11 cellular contexts compared by ENCODE assay signal in the genomic region with DNA sequence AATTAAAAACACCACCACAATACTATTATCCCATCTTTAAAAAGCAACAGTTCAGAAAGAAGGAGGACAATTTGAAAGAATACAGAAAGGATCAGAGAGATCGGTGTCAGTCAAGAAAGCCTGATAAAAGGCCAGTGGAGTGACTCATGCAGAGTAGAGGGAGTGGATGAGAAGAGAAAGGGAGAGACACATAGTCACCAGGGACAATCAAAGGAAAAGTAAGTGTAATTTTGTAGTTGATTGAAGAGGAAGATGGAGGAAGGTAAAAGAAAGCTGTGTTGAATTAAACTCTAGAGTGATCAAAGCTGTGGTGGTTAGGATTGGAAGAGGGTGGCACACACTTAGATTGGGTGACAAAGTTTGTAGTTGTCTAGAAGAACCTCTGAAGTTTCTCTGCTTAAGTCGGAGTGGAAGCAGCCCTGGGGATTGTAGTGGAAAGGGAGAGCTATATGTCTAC. TPM values are rescaled to one million over a fixed set of nuclear protein-coding genes. Genes with fewer than 3 reads are reported as not detected.
DNase-seq lines count a peak whose midpoint lies in the region; ATAC-seq, FAIRE-seq and TF ChIP-seq lines count a peak whose summit lies in the region.
"Had no signal": no experiment of that assay in that cellular context is flagged by ENCODE, and none has a peak within 500 bp of the region (broad histone marks: within the 10 kb centered on the region; RNA-seq: fewer than 3 reads in every experiment).

No MANE protein-coding gene starts in this region.

- dilution Hi-C loops in endothelial cell of umbilical vein (cut with MboI; ENCODE audit: extremely low pct_ligation_motif_present, low sequenced_read_pairs): no loop called here

- DNase-seq in activated CD4-positive, CD25-positive, alpha-beta regulatory T cell (lab: John Stamatoyannopoulos, UW): no peak
- DNase-seq in RWPE2 (ENCODE audit: low spot score) (no peak), endothelial cell of umbilical vein (ENCODE audit: low read depth, low spot score) (peak; percentile 32), psoas muscle (no peak), NCI-H69 (lab: John Stamatoyannopoulos, UW) (no peak), CD1c-positive myeloid dendritic cell (ENCODE audit: extremely low spot score) (no peak), dedifferentiated amniotic fluid mesenchymal stem cell (ENCODE audit: extremely low spot score) (no peak)
- DNase-seq: activated CD8-positive, alpha-beta memory T cell treated with anti-CD3 and anti-CD28 coated beads for 24 hours; effector memory CD4-positive, alpha-beta T cell had no signal

- peaks cover 82% of the 10 kb centered on the region for H3K79me2 ChIP-seq in endothelial cell of umbilical vein (ENCODE audit: control insufficient read depth, insufficient read depth, low read length)

- H3K4me1 ChIP-seq in RWPE2 (ENCODE audit: insufficient read depth, poor library complexity, severe bottlenecking): peaks cover 20% of the 10 kb centered on the region
- H3K4me1 ChIP-seq in endothelial cell of umbilical vein (ENCODE audit: control insufficient read depth, extremely low read depth, insufficient read depth, low read length): peaks cover 27% of the 10 kb centered on the region
- H3K4me1 ChIP-seq in psoas muscle: peaks cover 47% of the 10 kb centered on the region

- no peak overlapping the region for H3K9ac ChIP-seq in endothelial cell of umbilical vein (replicated peaks; ENCODE audit: extremely low read depth, insufficient read depth, low read length)

- H2AFZ ChIP-seq in endothelial cell of umbilical vein (ENCODE audit: low read depth, low read length): no peak overlapping the region

- FAIRE-seq in endothelial cell of umbilical vein (lab: Jason Lieb, UNC): no peak
- FAIRE-seq: A549 had no signal

- CTCF ChIA-PET in endothelial cell of umbilical vein (lab: Charles Lee): interaction anchor here (1.5 kb wide), 1 partner anchor 21 kb away, joined by 3 read pairs; no protein-coding TSS in a partner anchor

- H3K9me3 ChIP-seq in RWPE2 (ENCODE audit: severe bottlenecking): no peaks in the 10 kb centered on the region
- no peaks in the 10 kb centered on the region for H3K9me3 ChIP-seq in endothelial cell of umbilical vein (replicated peaks; ENCODE audit: control insufficient read depth, insufficient read depth, low read length)
- H3K9me3 ChIP-seq in psoas muscle: no peaks in the 10 kb centered on the region
- H3K9me3 ChIP-seq: A549 had no signal

- POLR2A ChIA-PET in endothelial cell of umbilical vein (lab: Charles Lee): no interaction called here

- H3K27ac ChIP-seq in RWPE2 (ENCODE audit: poor library complexity, severe bottlenecking) (no peak overlapping the region), endothelial cell of umbilical vein (ENCODE audit: insufficient read depth, low read depth, low read length) (peak overlapping the region; percentile 21), psoas muscle (no peak overlapping the region)

- TF ChIP-seq POLR2A in endothelial cell of umbilical vein (IDR thresholded peaks at IDR 0.05; ENCODE audit: low read depth, low read length): no peak

- H3K4me2 ChIP-seq in endothelial cell of umbilical vein (ENCODE audit: insufficient read depth, low read length): peak overlapping the region; percentile 48
- H3K4me2 ChIP-seq: A549 had no signal

- intact Hi-C loops in endothelial cell of umbilical vein (cut with micrococcal nuclease) (no loop called here), psoas muscle (cut with DNase I) (no loop called here)

- peaks cover 11% of the 10 kb centered on the region; the same call in 1 of the 2 replicates for H3K36me3 ChIP-seq in RWPE2 (ENCODE audit: low read depth)
- no peaks in the 10 kb centered on the region for H3K36me3 ChIP-seq in endothelial cell of umbilical vein (ENCODE audit: control insufficient read depth in 2 of 2, extremely low read depth in 1 of 2, insufficient read depth in 2 of 2, low read length in 2 of 2)
- H3K36me3 ChIP-seq in psoas muscle (ENCODE audit: insufficient read depth in 1 of 2, low read depth in 1 of 2): peaks cover 0 to 4% of the 10 kb centered on the region in 2 donors

- 71 to 76% (median 75%) methylated on average over 2 of the region's 2 CpGs for WGBS in psoas muscle, 3 donors

- peaks cover 5% of the 10 kb centered on the region for H4K20me1 ChIP-seq in endothelial cell of umbilical vein (replicated peaks; ENCODE audit: control insufficient read depth, extremely low read depth, insufficient read depth, low read length)

- BruUV-seq in endothelial cell of umbilical vein (replicated peaks; lab: Mats Ljungman, UMichigan): no TSS peak

- peaks cover 2% of the 10 kb centered on the region for H3K9me1 ChIP-seq in endothelial cell of umbilical vein (replicated peaks; ENCODE audit: control insufficient read depth, extremely low read depth, insufficient read depth, low read length)

- H3K27me3 ChIP-seq in RWPE2 (ENCODE audit: insufficient read depth, poor library complexity, severe bottlenecking) (no peaks in the 10 kb centered on the region), endothelial cell of umbilical vein (ENCODE audit: control insufficient read depth in 2 of 2, insufficient read depth in 2 of 2, low read length in 2 of 2) (no peaks in the 10 kb centered on the region), psoas muscle (ENCODE audit: insufficient read depth in 3 of 3, low read length in 2 of 3) (no peaks in the 10 kb centered on the region)

- peak; percentile 50 to 61 for ATAC-seq in activated CD4-positive, CD25-positive, alpha-beta regulatory T cell treated with anti-CD3 and anti-CD28 coated beads, Interleukin-2, amount 50 U/mL, for 24 hours
- peak; percentile 59; the same call in 2 of the 3 replicates for ATAC-seq in RWPE2 (ENCODE audit: low read depth)
- ATAC-seq in psoas muscle: peak in 3 of 4 donors; percentile 55 to 63 (median 57)

- no peak overlapping the region for H3K4me3 ChIP-seq in RWPE2 (ENCODE audit: severe bottlenecking)
- no peak overlapping the region for H3K4me3 ChIP-seq in endothelial cell of umbilical vein (replicated peaks in 1 of 3; ENCODE audit: insufficient read depth in 1 of 3, low read depth in 1 of 3, low read length in 3 of 3)
- H3K4me3 ChIP-seq in psoas muscle: no peak overlapping the region
- H3K4me3 ChIP-seq: A549 had no signal

- TF ChIP-seq CTCF in RWPE2 (IDR thresholded peaks at IDR 0.05; ENCODE audit: poor library complexity, severe bottlenecking): no peak
- no peak for TF ChIP-seq CTCF in endothelial cell of umbilical vein (IDR thresholded peaks at IDR 0.05; ENCODE audit: extremely low read depth in 1 of 2, insufficient read depth in 1 of 2, low read depth in 1 of 2, low read length in 2 of 2)
- no peak for TF ChIP-seq CTCF in psoas muscle (IDR thresholded peaks at IDR 0.05)

TF ChIP-seq in endothelial cell of umbilical vein, 7 proteins besides CTCF, POLR2A, EP300 and RAD21:
- no peak for TF ChIP-seq EZH2 (IDR thresholded peaks at IDR 0.05; ENCODE audit: borderline replicate concordance, low read depth, low read length, severe bottlenecking)
- TF ChIP-seq MYC (IDR thresholded peaks at IDR 0.05; ENCODE audit: low read depth, low read length): no peak
- no peak for TF ChIP-seq GATA2 (IDR thresholded peaks at IDR 0.05; ENCODE audit: insufficient read depth, insufficient read length, low read depth, low read length)
- no peak for TF ChIP-seq MAX (IDR thresholded peaks at IDR 0.05; ENCODE audit: insufficient read depth, insufficient read length)
- TF ChIP-seq FOS (IDR thresholded peaks at IDR 0.05; ENCODE audit: borderline replicate concordance, insufficient read depth, low read length): peak; percentile 79
- peak; percentile 27 for TF ChIP-seq JUN (IDR thresholded peaks at IDR 0.05; ENCODE audit: borderline replicate concordance, insufficient read depth, insufficient read length, low read depth)

RNA-seq across cellular contexts. Expression of gene SPECC1L, which starts 14.1 kb away (rescaled TPM):
- total RNA-seq in endothelial cell of umbilical vein (63.2 and 79.3 TPM in 2 replicates), psoas muscle (10 to 100 TPM; 23.6 to 29.9 (median 28.5) TPM)
- polyA plus RNA-seq in endothelial cell of umbilical vein (18.8 and 22.8 TPM in 2 replicates), psoas muscle (10 to 100 TPM in 1 of 3 donors, 1 to 10 TPM in 2; 6.8 to 17.6 (median 7.8) TPM)
- 25.7 and 26.4 TPM in 2 replicates for polyA plus RNA-seq in endothelial cell of umbilical vein (2011; cell fraction: cytosol; rRNA removed)
- polyA plus RNA-seq in endothelial cell of umbilical vein (2011; cell fraction: nucleus; rRNA removed): 52.7 and 57.4 TPM in 2 replicates
- polyA plus RNA-seq in endothelial cell of umbilical vein (2012): 29.0 and 36.1 TPM in 2 replicates
- 51.1 and 60.3 TPM in 2 replicates for polyA minus RNA-seq in endothelial cell of umbilical vein
- polyA minus RNA-seq in endothelial cell of umbilical vein (2011; cell fraction: cytosol; rRNA and poly(A)+ RNA removed): 15.2 TPM
- 55.3 and 60.1 TPM in 2 replicates for polyA minus RNA-seq in endothelial cell of umbilical vein (2011; cell fraction: nucleus; rRNA and poly(A)+ RNA removed)

RNA-seq across cellular contexts. Expression of gene GGT5, which starts 39.9 kb away (rescaled TPM):
- total RNA-seq in endothelial cell of umbilical vein (35.1 and 45.9 TPM in 2 replicates), psoas muscle (10 to 100 TPM in 2 of 4 donors, 1 to 10 TPM in 2; 7.3 to 11.3 (median 9.0) TPM)
- polyA plus RNA-seq in endothelial cell of umbilical vein (293 and 501 TPM in 2 replicates), psoas muscle (10 to 100 TPM in 1 of 3 donors, 1 to 10 TPM in 2; 9.3 to 13.7 (median 9.8) TPM)
- 87.8 and 97.1 TPM in 2 replicates for polyA plus RNA-seq in endothelial cell of umbilical vein (2011; cell fraction: cytosol; rRNA removed)
- polyA plus RNA-seq in endothelial cell of umbilical vein (2011; cell fraction: nucleus; rRNA removed): 197 and 275 TPM in 2 replicates
- polyA plus RNA-seq in endothelial cell of umbilical vein (2012): 84.1 and 102 TPM in 2 replicates
- polyA minus RNA-seq in endothelial cell of umbilical vein: 197 and 218 TPM in 2 replicates
- not detected for polyA minus RNA-seq in endothelial cell of umbilical vein (2011; cell fraction: cytosol; rRNA and poly(A)+ RNA removed)
- 68.1 and 104 TPM in 2 replicates for polyA minus RNA-seq in endothelial cell of umbilical vein (2011; cell fraction: nucleus; rRNA and poly(A)+ RNA removed)
